Comparison of ENCODE assay signal across 19 cellular contexts in genomic region chr5:132027027-132027426, GRCh38. TPM values are rescaled to one million over a fixed set of nuclear protein-coding genes. Genes with fewer than 3 reads are reported as not detected.
A peak's percentile ranks its signal among the peaks of the same experiment; 100 is the strongest.
DNase-seq lines count a peak whose midpoint lies in the region; ATAC-seq and TF ChIP-seq lines count a peak whose summit lies in the region.
"Had no signal": no experiment of that assay in that cellular context is flagged by ENCODE, and none has a peak within 500 bp of the region (broad histone marks: within the 10 kb centered on the region; RNA-seq: fewer than 3 reads in every experiment).

No MANE protein-coding gene starts in this region.

- DNase-seq in activated naive CD4-positive, alpha-beta T cell treated with anti-CD3 and anti-CD28 coated beads, Interleukin-2, amount 50 U/mL, for 72 hours (ENCODE audit: low spot score in 2 of 2), result peak in 1 of 2 donors; percentile 55
- DNase-seq in activated naive CD4-positive, alpha-beta T cell treated with anti-CD3 and anti-CD28 coated beads, Interleukin-2, amount 10 ng/mL, durations not matched to agents 7 days and 5 days, result no peak
- no peak for DNase-seq in activated T-helper 2 cell treated with anti-CD3 and anti-CD28 coated beads, Interferon-gamma antibody, Interleukin-2, Interleukin-4, amounts not matched to agents 10 μg/mL and 5 μg/mL and 100 μg/mL, durations not matched to agents 14 hours and 24 hours and 36 hours (ENCODE audit: low spot score)
- DNase-seq in upper lobe of right lung, result no peak
- no peak for DNase-seq in activated T-cell treated with anti-CD3 and anti-CD28 coated beads for 4 hours
- DNase-seq in GM10248 (ENCODE audit: extremely low spot score), result no peak
- DNase-seq in CD4-positive, alpha-beta T cell, result no peak
- DNase-seq: foreskin fibroblast; NCI-H1417; Right ventricle myocardium superior; stimulated activated CD4-positive, alpha-beta T cell treated with anti-CD3 and anti-CD28 coated beads, Interleukin-2, amount 100 ng/mL, for 48 hours; testis had no signal

- POLR2A ChIA-PET in GM10248 (lab: Yijun Ruan, JAX), result no interaction called here
- POLR2A ChIA-PET in CD4-positive, alpha-beta T cell (lab: Charles Lee), result no interaction called here

- no peaks in the 10 kb centered on the region for H3K36me3 Mint-ChIP-seq in activated naive CD4-positive, alpha-beta T cell treated with anti-CD3 and anti-CD28 coated beads, Interleukin-2, amount 50 U/mL, for 72 hours
- no peaks in the 10 kb centered on the region for H3K36me3 Mint-ChIP-seq in activated naive CD4-positive, alpha-beta T cell treated with anti-CD3 and anti-CD28 coated beads, Interleukin-2, amount 10 ng/mL, durations not matched to agents 7 days and 5 days
- H3K36me3 Mint-ChIP-seq in activated T-helper 2 cell treated with anti-CD3 and anti-CD28 coated beads, Interferon-gamma antibody, Interleukin-2, Interleukin-4, amounts not matched to agents 10 μg/mL and 5 μg/mL and 100 μg/mL, durations not matched to agents 14 hours and 24 hours and 36 hours (ENCODE audit: low read depth), result peaks cover 2% of the 10 kb centered on the region
- H3K36me3 Mint-ChIP-seq in CD4-positive, alpha-beta T cell (ENCODE audit: low read depth), result no peaks in the 10 kb centered on the region

- H3K4me3 ChIP-seq in upper lobe of right lung, result no peak overlapping the region
- H3K4me3 ChIP-seq: ascending aorta, ovary, testis had no signal

- H3K9me3 Mint-ChIP-seq in activated naive CD4-positive, alpha-beta T cell treated with anti-CD3 and anti-CD28 coated beads, Interleukin-2, amount 50 U/mL, for 72 hours, result peaks cover 0 to 10% of the 10 kb centered on the region in 2 donors
- H3K9me3 Mint-ChIP-seq in activated naive CD4-positive, alpha-beta T cell treated with anti-CD3 and anti-CD28 coated beads, Interleukin-2, amount 10 ng/mL, durations not matched to agents 7 days and 5 days, result no peaks in the 10 kb centered on the region
- H3K9me3 Mint-ChIP-seq in activated T-helper 2 cell treated with anti-CD3 and anti-CD28 coated beads, Interferon-gamma antibody, Interleukin-2, Interleukin-4, amounts not matched to agents 10 μg/mL and 5 μg/mL and 100 μg/mL, durations not matched to agents 14 hours and 24 hours and 36 hours, result no peaks in the 10 kb centered on the region
- H3K9me3 Mint-ChIP-seq in CD4-positive, alpha-beta T cell, result no peaks in the 10 kb centered on the region

- intact Hi-C loops in activated T-helper 2 cell treated with anti-CD3 and anti-CD28 coated beads, Interferon-gamma antibody, Interleukin-2, Interleukin-4, amounts not matched to agents 10 μg/mL and 5 μg/mL and 100 μg/mL, durations not matched to agents 14 hours and 24 hours and 36 hours (cut with micrococcal nuclease), result loop anchor here (10.0 kb wide), 1 partner anchor 742 kb away; no protein-coding TSS in a partner anchor
- intact Hi-C loops in upper lobe of right lung (cut with DNase I), result no loop called here
- intact Hi-C loops in CD4-positive, alpha-beta T cell (cut with DNase I, micrococcal nuclease), result no loop called here

- ATAC-seq in activated naive CD4-positive, alpha-beta T cell treated with anti-CD3 and anti-CD28 coated beads, Interleukin-2, amount 50 U/mL, for 72 hours, result peak; percentile 23 to 29
- ATAC-seq in HG02678 (IDR thresholded peaks at IDR 0.05; ENCODE audit: unreplicated experiment) (peak; percentile 41), upper lobe of right lung (peak; percentile 7)
- ATAC-seq in CD4-positive, alpha-beta T cell (ENCODE audit: poor library complexity), result no peak

- H3K27ac Mint-ChIP-seq in activated naive CD4-positive, alpha-beta T cell treated with anti-CD3 and anti-CD28 coated beads, Interleukin-2, amount 50 U/mL, for 72 hours, result peak overlapping the region in 1 of 2 donors; percentile 60
- no peak overlapping the region for H3K27ac Mint-ChIP-seq in activated naive CD4-positive, alpha-beta T cell treated with anti-CD3 and anti-CD28 coated beads, Interleukin-2, amount 10 ng/mL, durations not matched to agents 7 days and 5 days
- peak overlapping the region; percentile 57 for H3K27ac Mint-ChIP-seq in activated T-helper 2 cell treated with anti-CD3 and anti-CD28 coated beads, Interferon-gamma antibody, Interleukin-2, Interleukin-4, amounts not matched to agents 10 μg/mL and 5 μg/mL and 100 μg/mL, durations not matched to agents 14 hours and 24 hours and 36 hours
- no peak overlapping the region for H3K27ac Mint-ChIP-seq in CD4-positive, alpha-beta T cell

- no peaks in the 10 kb centered on the region for H3K4me1 ChIP-seq in upper lobe of right lung
- H3K4me1 ChIP-seq: ascending aorta, testis had no signal

- no peak for TF ChIP-seq CTCF in upper lobe of right lung (IDR thresholded peaks at IDR 0.05)
- TF ChIP-seq CTCF in GM10248 (IDR thresholded peaks at IDR 0.05; ENCODE audit: control extremely low read depth, extremely low read depth, low read depth, missing control alignments), result no peak
- TF ChIP-seq CTCF in CD4-positive, alpha-beta T cell (IDR thresholded peaks at IDR 0.05), result no peak

- peaks cover 12% of the 10 kb centered on the region for H3K4me1 Mint-ChIP-seq in activated naive CD4-positive, alpha-beta T cell treated with anti-CD3 and anti-CD28 coated beads, Interleukin-2, amount 10 ng/mL, durations not matched to agents 7 days and 5 days
- H3K4me1 Mint-ChIP-seq in activated T-helper 2 cell treated with anti-CD3 and anti-CD28 coated beads, Interferon-gamma antibody, Interleukin-2, Interleukin-4, amounts not matched to agents 10 μg/mL and 5 μg/mL and 100 μg/mL, durations not matched to agents 14 hours and 24 hours and 36 hours (ENCODE audit: low read depth), result peaks cover 12% of the 10 kb centered on the region
- H3K4me1 Mint-ChIP-seq in CD4-positive, alpha-beta T cell (ENCODE audit: low read depth), result peaks cover 5% of the 10 kb centered on the region

- H3K27me3 Mint-ChIP-seq in activated naive CD4-positive, alpha-beta T cell treated with anti-CD3 and anti-CD28 coated beads, Interleukin-2, amount 10 ng/mL, durations not matched to agents 7 days and 5 days, result peaks cover 37% of the 10 kb centered on the region
- H3K27me3 Mint-ChIP-seq in activated T-helper 2 cell treated with anti-CD3 and anti-CD28 coated beads, Interferon-gamma antibody, Interleukin-2, Interleukin-4, amounts not matched to agents 10 μg/mL and 5 μg/mL and 100 μg/mL, durations not matched to agents 14 hours and 24 hours and 36 hours (ENCODE audit: low read depth), result peaks cover 12% of the 10 kb centered on the region
- no peaks in the 10 kb centered on the region for H3K27me3 Mint-ChIP-seq in CD4-positive, alpha-beta T cell

- no peaks in the 10 kb centered on the region for H3K36me3 ChIP-seq in upper lobe of right lung
- H3K36me3 ChIP-seq: ascending aorta, ovary had no signal

- H3K9me3 ChIP-seq in upper lobe of right lung, result no peaks in the 10 kb centered on the region
- no peaks in the 10 kb centered on the region for H3K9me3 ChIP-seq in CD4-positive, alpha-beta T cell (ENCODE audit: control insufficient read depth, low read length)
- H3K9me3 ChIP-seq: ascending aorta, ovary, testis had no signal

- CTCF ChIA-PET in activated naive CD4-positive, alpha-beta T cell treated with anti-CD3 and anti-CD28 coated beads, Interleukin-2, amount 10 ng/mL, durations not matched to agents 7 days and 5 days (lab: Charles Lee), result interaction anchor here (1.5 to 1.8 kb wide), 2 partner anchors 20 to 36 kb away, joined by 5 to 6 read pairs; no protein-coding TSS in a partner anchor
- CTCF ChIA-PET in GM10248 (lab: Yijun Ruan, JAX), result interaction anchor here (1.9 to 3.4 kb wide), 2 partner anchors 19 to 36 kb away, joined by 5 to 10 read pairs; no protein-coding TSS in a partner anchor
- CTCF ChIA-PET in CD4-positive, alpha-beta T cell (lab: Charles Lee), result no interaction called here

- H3K27me3 ChIP-seq in upper lobe of right lung, result no peaks in the 10 kb centered on the region
- H3K27me3 ChIP-seq in CD4-positive, alpha-beta T cell (ENCODE audit: control insufficient read depth, insufficient read depth, low read length), result no peaks in the 10 kb centered on the region
- H3K27me3 ChIP-seq: ascending aorta, ovary, testis had no signal

- H3K4me3 Mint-ChIP-seq in activated naive CD4-positive, alpha-beta T cell treated with anti-CD3 and anti-CD28 coated beads, Interleukin-2, amount 10 ng/mL, durations not matched to agents 7 days and 5 days, result no peak overlapping the region
- H3K4me3 Mint-ChIP-seq in activated T-helper 2 cell treated with anti-CD3 and anti-CD28 coated beads, Interferon-gamma antibody, Interleukin-2, Interleukin-4, amounts not matched to agents 10 μg/mL and 5 μg/mL and 100 μg/mL, durations not matched to agents 14 hours and 24 hours and 36 hours (ENCODE audit: low read depth), result no peak overlapping the region
- H3K4me3 Mint-ChIP-seq in CD4-positive, alpha-beta T cell, result no peak overlapping the region
- H3K4me3 Mint-ChIP-seq: activated CD4-positive, alpha-beta T cell treated with anti-CD3 and anti-CD28 coated beads for 36 hours had no signal

- no peak overlapping the region for H3K27ac ChIP-seq in upper lobe of right lung
- H3K27ac ChIP-seq in CD4-positive, alpha-beta T cell (ENCODE audit: low read depth, low read length), result no peak overlapping the region
- H3K27ac ChIP-seq: ascending aorta, ovary, testis had no signal

RNA-seq across cellular contexts. Expression of gene ACSL6, which starts 15.6 kb away (rescaled TPM):
- total RNA-seq in activated naive CD4-positive, alpha-beta T cell treated with anti-CD3 and anti-CD28 coated beads, Interleukin-2, amount 50 U/mL, for 72 hours, result 1 to 10 TPM; 1.8 to 3.5 TPM
- total RNA-seq in activated T-helper 2 cell treated with anti-CD3 and anti-CD28 coated beads, Interferon-gamma antibody, Interleukin-2, Interleukin-4, amounts not matched to agents 10 μg/mL and 5 μg/mL and 100 μg/mL, durations not matched to agents 14 hours and 24 hours and 36 hours, result 27.7 and 34.0 TPM in 2 replicates
- total RNA-seq in upper lobe of right lung, result 0.98 TPM
- 10 to 100 TPM; 13.9 to 17.6 TPM for total RNA-seq in CD4-positive, alpha-beta T cell
- total RNA-seq: chondrocyte, HT-29, LHCN-M2 had no signal

RNA-seq across cellular contexts. Expression of gene IL3, which starts 33.4 kb away (rescaled TPM):
- total RNA-seq in activated naive CD4-positive, alpha-beta T cell treated with anti-CD3 and anti-CD28 coated beads, Interleukin-2, amount 50 U/mL, for 72 hours, result 1 to 10 TPM in 1 of 2 donors, not detected in 1; 9.7 TPM
- 140 and 142 TPM in 2 replicates for total RNA-seq in activated T-helper 2 cell treated with anti-CD3 and anti-CD28 coated beads, Interferon-gamma antibody, Interleukin-2, Interleukin-4, amounts not matched to agents 10 μg/mL and 5 μg/mL and 100 μg/mL, durations not matched to agents 14 hours and 24 hours and 36 hours
- total RNA-seq in upper lobe of right lung, result not detected
- not detected for total RNA-seq in CD4-positive, alpha-beta T cell
- total RNA-seq: ascending aorta, chondrocyte, HT-29, LHCN-M2, ovary, Right ventricle myocardium superior had no signal

RNA-seq across cellular contexts. Expression of gene CSF2, which starts 46.6 kb away (rescaled TPM):
- total RNA-seq in activated naive CD4-positive, alpha-beta T cell treated with anti-CD3 and anti-CD28 coated beads, Interleukin-2, amount 50 U/mL, for 72 hours, result 10 to 100 TPM in 1 of 2 donors, 1 to 10 TPM in 1; 8.4 to 39.7 TPM
- total RNA-seq in activated T-helper 2 cell treated with anti-CD3 and anti-CD28 coated beads, Interferon-gamma antibody, Interleukin-2, Interleukin-4, amounts not matched to agents 10 μg/mL and 5 μg/mL and 100 μg/mL, durations not matched to agents 14 hours and 24 hours and 36 hours, result 764 and 772 TPM in 2 replicates
- 7.1 TPM for total RNA-seq in upper lobe of right lung
- not detected for total RNA-seq in CD4-positive, alpha-beta T cell
- total RNA-seq: ascending aorta, chondrocyte, LHCN-M2, Right ventricle myocardium superior, testis had no signal

Comparison
In these comparisons a context has a peak if more than half of its experiments do, and no peak if none do; other contexts are left out.
1. RNA of gene IL3, which starts 33.4 kb away (total RNA-seq): 140 to 142 TPM in activated T-helper 2 cell treated with anti-CD3 and anti-CD28 coated beads, Interferon-gamma antibody, Interleukin-2, Interleukin-4, amounts not matched to agents 10 μg/mL and 5 μg/mL and 100 μg/mL, durations not matched to agents 14 hours and 24 hours and 36 hours; 9.7 TPM in activated naive CD4-positive, alpha-beta T cell treated with anti-CD3 and anti-CD28 coated beads, Interleukin-2, amount 50 U/mL, for 72 hours, not detected in upper lobe of right lung (single experiment) and not detected in CD4-positive, alpha-beta T cell; every median in the first group is over 10 times any median in the second.
2. RNA of gene CSF2, which starts 46.6 kb away (total RNA-seq): 764 to 772 TPM in activated T-helper 2 cell treated with anti-CD3 and anti-CD28 coated beads, Interferon-gamma antibody, Interleukin-2, Interleukin-4, amounts not matched to agents 10 μg/mL and 5 μg/mL and 100 μg/mL, durations not matched to agents 14 hours and 24 hours and 36 hours; 8.4 to 39.7 TPM in activated naive CD4-positive, alpha-beta T cell treated with anti-CD3 and anti-CD28 coated beads, Interleukin-2, amount 50 U/mL, for 72 hours, 7.1 TPM in upper lobe of right lung (single experiment) and not detected in CD4-positive, alpha-beta T cell; every median in the first group is over 10 times any median in the second.